ENCODE assay signal across 8 cellular contexts in the genomic region with DNA sequence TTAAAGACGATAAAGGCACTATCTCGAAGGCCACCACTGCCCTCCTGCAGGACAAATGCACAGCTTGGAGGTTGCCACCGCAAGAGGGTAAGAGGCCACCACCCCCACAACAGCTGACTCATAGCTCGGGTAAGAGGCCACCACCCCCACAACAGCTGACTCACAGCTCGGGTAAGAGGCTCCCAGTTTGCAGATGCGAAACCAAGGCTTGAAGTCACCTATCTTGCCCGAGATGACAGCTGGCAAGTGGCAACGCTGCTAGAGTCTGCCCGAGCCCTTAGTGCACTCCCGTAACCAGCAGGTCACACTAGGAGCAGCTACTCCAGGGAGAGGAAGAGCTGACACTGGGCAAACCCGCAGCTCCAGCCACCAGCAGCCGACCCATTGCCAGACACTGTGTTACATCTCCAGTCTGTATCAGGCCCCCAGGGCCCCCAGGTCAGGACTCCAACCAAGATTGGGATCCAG. TPM values are rescaled to one million over a fixed set of nuclear protein-coding genes. Genes with fewer than 3 reads are reported as not detected.
A peak's percentile ranks its signal among the peaks of the same experiment; 100 is the strongest.
DNase-seq lines count a peak whose midpoint lies in the region; ATAC-seq lines count a peak whose summit lies in the region.

No MANE protein-coding gene starts in this region.

- POLR2A ChIA-PET in T-cell (lab: Charles Lee): no interaction called here

- CTCF ChIA-PET in T-cell (lab: Charles Lee): interaction anchor here in 1 of 2 donors (0.9 kb wide), 1 partner anchor 215 kb away, joined by 3 read pairs; no protein-coding TSS in a partner anchor

- no peaks in the 10 kb centered on the region for H3K9me3 ChIP-seq in thymus (ENCODE audit: control insufficient read depth)

- peaks cover 24 to 31% (median 30%) of the 10 kb centered on the region in 3 donors for H3K4me1 Mint-ChIP-seq in T-cell

- peak overlapping the region in 1 of 2 donors; percentile 36 for H3K27ac Mint-ChIP-seq in T-cell

- peak; percentile 76 for DNase-seq in stimulated activated naive CD4-positive, alpha-beta T cell treated with Interleukin-2 at 50 U/mL for 16 hours (lab: John Stamatoyannopoulos, UW)
- no peak for DNase-seq in stimulated activated naive CD4-positive, alpha-beta T cell (lab: John Stamatoyannopoulos, UW)
- DNase-seq in T-cell: peak in 27 of 34 experiments; percentile 6 to 51 (median 31)
- peak; percentile 93 for DNase-seq in amniotic epithelial cell (ENCODE audit: low read depth)
- peak; percentile 49 for DNase-seq in mucosa of gallbladder (ENCODE audit: low spot score)
- DNase-seq in inferior parietal cortex (ENCODE audit: extremely low spot score): no peak

- H3K36me3 ChIP-seq in thymus (ENCODE audit: control insufficient read depth, insufficient read depth): no peaks in the 10 kb centered on the region

- no peak overlapping the region for H3K4me3 Mint-ChIP-seq in T-cell

- 20% methylated on average over 12 of the region's 12 CpGs for WGBS in thymus

- no peak overlapping the region for H3K4me3 ChIP-seq in thymus (ENCODE audit: low read length)

- peak overlapping the region; percentile 57 for H3K27ac ChIP-seq in thymus (ENCODE audit: low read depth)

- ATAC-seq in HG03460 (IDR thresholded peaks at IDR 0.05; ENCODE audit: unreplicated experiment): peak; percentile 86
- peak; percentile 47 to 92 (median 80) for ATAC-seq in T-cell (replicated peaks in 1 of 4)

- H3K27me3 ChIP-seq in thymus (ENCODE audit: control insufficient read depth, insufficient read depth): no peaks in the 10 kb centered on the region

- H3K9me3 Mint-ChIP-seq in T-cell: no peaks in the 10 kb centered on the region

- peaks cover 2% of the 10 kb centered on the region for H3K36me3 Mint-ChIP-seq in T-cell

- H3K4me1 ChIP-seq in thymus (ENCODE audit: control insufficient read depth, insufficient read depth, low read length): peaks cover 32% of the 10 kb centered on the region

- H3K27me3 Mint-ChIP-seq in T-cell: peaks cover 0 to 5% of the 10 kb centered on the region in 2 donors

RNA-seq across cellular contexts. Expression of a gene that starts 17.1 kb away (rescaled TPM):
- total RNA-seq in T-cell (1 to 10 TPM; 3.1 to 6.4 (median 5.4) TPM), mucosa of gallbladder (25.3 TPM)
- polyA plus RNA-seq in thymus: 12.9 TPM

RNA-seq across cellular contexts. Expression of a gene that starts 41.0 kb away (rescaled TPM):
- total RNA-seq in T-cell (10 to 100 TPM; 17.6 to 26.5 (median 23.9) TPM), mucosa of gallbladder (45.6 TPM)
- 18.6 TPM for polyA plus RNA-seq in thymus

Comparison
In these comparisons a context has a peak if more than half of its experiments do, and no peak if none do; other contexts are left out.
1. DNase-seq: peak in stimulated activated naive CD4-positive, alpha-beta T cell treated with Interleukin-2 at 50 U/mL for 16 hours (single experiment), T-cell (27 of 34), amniotic epithelial cell (single experiment) and mucosa of gallbladder (single experiment); none in stimulated activated naive CD4-positive, alpha-beta T cell (0 of 6) and inferior parietal cortex (single experiment).